22 cellular contexts compared by ENCODE assay signal in the genomic region with DNA sequence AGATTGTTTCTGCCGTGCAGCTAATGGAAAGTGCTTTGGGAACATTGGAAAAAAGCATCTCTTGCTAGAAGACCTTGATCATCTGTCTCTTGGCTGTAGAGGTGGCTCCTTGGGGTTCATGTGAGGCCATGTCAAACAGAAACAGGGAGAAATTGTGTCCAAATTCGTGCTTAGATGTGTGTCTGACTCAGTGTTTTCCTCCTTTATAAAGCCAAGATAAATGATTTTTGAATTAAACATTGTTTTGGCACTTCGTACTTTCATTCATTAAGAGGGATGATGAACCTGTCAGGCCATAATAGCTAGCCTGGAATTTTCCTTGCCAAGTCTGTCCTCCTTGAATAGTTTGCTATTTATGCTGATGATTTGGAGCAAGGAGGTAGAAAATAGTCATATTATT.
DNase-seq lines count a peak whose midpoint lies in the region; ATAC-seq, FAIRE-seq and TF ChIP-seq lines count a peak whose summit lies in the region.
"Had no signal": no experiment of that assay in that cellular context is flagged by ENCODE, and none has a peak within 500 bp of the region (broad histone marks: within the 10 kb centered on the region; RNA-seq: fewer than 3 reads in every experiment).

No MANE protein-coding gene starts in this region.

- H3K79me2 ChIP-seq in DND-41 (ENCODE audit: insufficient read depth, low read length): peaks cover 25% of the 10 kb centered on the region

- H3K4me3 ChIP-seq in DND-41 (ENCODE audit: low read depth in 1 of 2, low read length in 2 of 2): no peak overlapping the region
- H3K4me3 ChIP-seq in fibroblast of the aortic adventitia (ENCODE audit: low read depth, low read length): no peak overlapping the region
- H3K4me3 ChIP-seq: A549, HAP-1 had no signal

- ATAC-seq in DND-41 (ENCODE audit: insufficient read depth, low read depth) (no peak), omental fat pad (ENCODE audit: low FRiP score) (peak; percentile 45), GM21381 (IDR thresholded peaks at IDR 0.05; ENCODE audit: unreplicated experiment) (no peak)
- ATAC-seq: A549 had no signal

- H3K9ac ChIP-seq in DND-41 (ENCODE audit: low read depth, low read length): no peak overlapping the region

- H3K9me3 ChIP-seq in DND-41 (ENCODE audit: insufficient read depth, low read length, severe bottlenecking): no peaks in the 10 kb centered on the region
- H3K9me3 ChIP-seq: A549, HAP-1 had no signal

- no peak for TF ChIP-seq CTCF in DND-41 (IDR thresholded peaks at IDR 0.05; ENCODE audit: borderline replicate concordance, extremely low read depth, low read length, poor library complexity, severe bottlenecking)
- TF ChIP-seq CTCF in fibroblast of the aortic adventitia (IDR thresholded peaks at IDR 0.05; ENCODE audit: insufficient read depth, low read length): no peak
- no peak for TF ChIP-seq CTCF in omental fat pad (IDR thresholded peaks at IDR 0.05)

- no peaks in the 10 kb centered on the region for H4K20me1 ChIP-seq in DND-41 (ENCODE audit: insufficient read depth, low read length)

- no peak for DNase-seq in DND-41
- DNase-seq in astrocyte of the hippocampus (ENCODE audit: low read depth, low spot score): peak; percentile 28
- DNase-seq in fibroblast of the aortic adventitia (ENCODE audit: low read depth): peak; percentile 59
- DNase-seq in omental fat pad (ENCODE audit: low spot score): no peak
- DNase-seq in activated gamma-delta T cell (lab: John Stamatoyannopoulos, UW): no peak
- DNase-seq in NCI-H1417 (lab: John Stamatoyannopoulos, UW): no peak
- no peak for DNase-seq in GM12891 (ENCODE audit: insufficient read length, low spot score)
- DNase-seq: 8988T; ACHN; C1 segment of cervical spinal cord; Calu3; CD4-positive, alpha-beta memory T cell; COR-L47; DMS53; DMS79 treated with DMSO at 0.1 percent for 48 hours; GOT3; HFFc6 had no signal

- H2AFZ ChIP-seq in DND-41 (ENCODE audit: low read depth, low read length): no peak overlapping the region

- no peaks in the 10 kb centered on the region for H3K36me3 ChIP-seq in DND-41 (ENCODE audit: insufficient read depth, low read length)
- H3K36me3 ChIP-seq: HAP-1 had no signal

- no peak overlapping the region for H3K4me2 ChIP-seq in DND-41 (ENCODE audit: insufficient read depth, low read length)
- H3K4me2 ChIP-seq: A549 had no signal

- TF ChIP-seq POLR2A in GM12891 (IDR thresholded peaks at IDR 0.05; ENCODE audit: low read depth, low read length): no peak

- no peak for FAIRE-seq in GM12891 (lab: Jason Lieb, UNC)
- FAIRE-seq: A549, G401.6, H54 had no signal

- H3K27me3 ChIP-seq in DND-41 (ENCODE audit: insufficient read depth, low read length, poor library complexity): no peaks in the 10 kb centered on the region

- H3K27ac ChIP-seq in DND-41 (ENCODE audit: low read length): peak overlapping the region; percentile 32
- H3K27ac ChIP-seq: A549 had no signal

- H3K4me1 ChIP-seq in DND-41 (ENCODE audit: insufficient read depth, low read length): peaks cover 60% of the 10 kb centered on the region
- H3K4me1 ChIP-seq: A549, HAP-1 had no signal

TF ChIP-seq in GM12891, 5 proteins besides CTCF, POLR2A, EP300 and RAD21:
- TF ChIP-seq POU2F2 (IDR thresholded peaks at IDR 0.05; ENCODE audit: low read depth, low read length) (no peak), SPI1 (IDR thresholded peaks at IDR 0.05; ENCODE audit: low read depth, low read length) (no peak), POLR2AphosphoS5 (IDR thresholded peaks at IDR 0.05; ENCODE audit: low read depth, low read length) (no peak), PAX5 (IDR thresholded peaks at IDR 0.05; ENCODE audit: insufficient read depth, low read length, severe bottlenecking) (no peak), TAF1 (IDR thresholded peaks at IDR 0.05; ENCODE audit: low read depth, low read length) (no peak)

Comparison
In these comparisons a context has a peak if more than half of its experiments do, and no peak if none do; other contexts are left out.
1. DNase-seq: peak in astrocyte of the hippocampus (single experiment) and fibroblast of the aortic adventitia (single experiment); none in DND-41 (single experiment), omental fat pad (single experiment), activated gamma-delta T cell (single experiment), NCI-H1417 (0 of 3) and GM12891 (single experiment).